ENCODE assay signal across 26 cellular contexts in the genomic region with DNA sequence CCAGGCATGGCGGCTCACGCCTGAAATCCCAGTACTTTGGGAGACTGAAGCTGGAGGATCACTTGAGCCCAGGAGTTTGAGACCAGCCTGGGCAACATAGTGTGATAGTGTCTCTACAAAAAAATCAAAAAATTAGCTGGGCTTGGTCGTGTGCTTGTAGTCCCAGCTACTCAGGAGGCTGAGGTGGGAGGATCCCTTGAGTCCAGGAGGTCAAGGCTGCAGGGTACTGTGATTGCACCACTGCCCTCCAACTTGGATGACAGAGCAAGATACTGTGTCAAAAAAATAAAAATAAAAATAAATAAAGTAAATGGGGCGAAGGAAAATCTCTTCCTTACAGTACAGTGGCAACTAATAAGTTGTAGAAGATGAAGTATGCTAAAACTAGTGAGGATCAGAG.
"Had no signal": no experiment of that assay in that cellular context is flagged by ENCODE, and none has a peak within 500 bp of the region (broad histone marks: within the 10 kb centered on the region; RNA-seq: fewer than 3 reads in every experiment).

No MANE protein-coding gene starts in this region.

- H3K36me3 Mint-ChIP-seq: neural progenitor cell had no signal

- H3K4me3 Mint-ChIP-seq: central memory CD8-positive, alpha-beta T cell; effector memory CD8-positive, alpha-beta T cell; naive thymus-derived CD4-positive, alpha-beta T cell; nephron; neural progenitor cell; stimulated activated naive CD8-positive, alpha-beta T cell treated with anti-CD3 and anti-CD28 coated beads, Interleukin-15, amount 100 ng/mL, for 72 hours had no signal

- FAIRE-seq: endometrium, keratinocyte, urothelium cell line had no signal

- H3K27ac Mint-ChIP-seq: effector memory CD8-positive, alpha-beta T cell; naive thymus-derived CD4-positive, alpha-beta T cell; neural progenitor cell; stimulated activated naive CD8-positive, alpha-beta T cell treated with anti-CD3 and anti-CD28 coated beads, Interleukin-15, amount 100 ng/mL, for 72 hours had no signal

- H3K9ac ChIP-seq: neural progenitor cell had no signal

- H3K4me2 ChIP-seq: neural progenitor cell had no signal

- H3K4me1 Mint-ChIP-seq: stimulated activated naive CD8-positive, alpha-beta T cell treated with anti-CD3 and anti-CD28 coated beads, Interleukin-15, amount 100 ng/mL, for 72 hours had no signal

- H3K27me3 ChIP-seq: esophagus squamous epithelium, neural progenitor cell, ovary, suprapubic skin, upper lobe of left lung had no signal

- DNase-seq: dermis blood vessel endothelial cell; effector memory CD8-positive, alpha-beta T cell; erythroblast; esophagus squamous epithelium; mesendoderm; midbrain; naive thymus-derived CD4-positive, alpha-beta T cell; ovary; posterior cingulate gyrus; psoas muscle; right cardiac atrium; stimulated activated CD4-positive, alpha-beta T cell treated with anti-CD3 and anti-CD28 coated beads, Interleukin-15, amount 100 ng/mL, for 24 hours; stimulated activated CD4-positive, alpha-beta T cell treated with anti-CD3 and anti-CD28 coated beads, Interleukin-2, amount 100 ng/mL, for 48 hours; stimulated activated CD8-positive, alpha-beta memory T cell treated with anti-CD3 and anti-CD28 coated beads, Interleukin-4, amount 100 ng/mL, for 48 hours; stimulated activated naive CD4-positive, alpha-beta T cell; stimulated activated naive CD8-positive, alpha-beta T cell treated with anti-CD3 and anti-CD28 coated beads, Interleukin-15, amount 100 ng/mL, for 72 hours; upper lobe of left lung had no signal

- H3K9me3 Mint-ChIP-seq: central memory CD8-positive, alpha-beta T cell; effector memory CD8-positive, alpha-beta T cell; naive thymus-derived CD4-positive, alpha-beta T cell; nephron; neural progenitor cell; stimulated activated naive CD8-positive, alpha-beta T cell treated with anti-CD3 and anti-CD28 coated beads, Interleukin-15, amount 100 ng/mL, for 72 hours had no signal

- H3K27me3 Mint-ChIP-seq: naive thymus-derived CD4-positive, alpha-beta T cell; stimulated activated naive CD8-positive, alpha-beta T cell treated with anti-CD3 and anti-CD28 coated beads, Interleukin-15, amount 100 ng/mL, for 72 hours had no signal

- H3K4me3 ChIP-seq: coronary artery, esophagus squamous epithelium, neural progenitor cell, ovary, psoas muscle, skin epidermis, suprapubic skin, upper lobe of left lung had no signal

- H3K27ac ChIP-seq: coronary artery, esophagus squamous epithelium, neural progenitor cell, ovary, psoas muscle, skin epidermis, suprapubic skin, upper lobe of left lung had no signal

- ATAC-seq: effector memory CD8-positive, alpha-beta T cell; naive thymus-derived CD4-positive, alpha-beta T cell; psoas muscle; right cardiac atrium; stimulated activated naive CD8-positive, alpha-beta T cell treated with anti-CD3 and anti-CD28 coated beads, Interleukin-15, amount 100 ng/mL, for 72 hours had no signal

- H3K9me3 ChIP-seq: esophagus squamous epithelium, ovary, psoas muscle, suprapubic skin, upper lobe of left lung had no signal

- H3K36me3 ChIP-seq: esophagus squamous epithelium, neural progenitor cell, ovary, suprapubic skin, upper lobe of left lung had no signal

- H2AFZ ChIP-seq: neural progenitor cell had no signal
